In genomic region chr22:50582562-50583293, GRCh38 we compare ENCODE assay signal across 8 cellular contexts.
DNase-seq lines count a peak whose midpoint lies in the region; ATAC-seq lines count a peak whose summit lies in the region.

Gene CHKB, minus strand, starts transcription at chr22:50582849. Its CDS starts 68 bp downstream, at chr22:50582781.

- ATAC-seq in GM19372 (IDR thresholded peaks at IDR 0.05; ENCODE audit: low read depth, unreplicated experiment) (peak; percentile 89), HG03558 (IDR thresholded peaks at IDR 0.05; ENCODE audit: extremely low read depth, unreplicated experiment) (peak; percentile 66)

- DNase-seq in C1 segment of cervical spinal cord (lab: John Stamatoyannopoulos, UW), result peak; percentile 71 to 99 (median 98)
- peak; percentile 95 for DNase-seq in NCI-H748 treated with DMSO at 0.1 percent for 48 hours (lab: John Stamatoyannopoulos, UW)
- peak; percentile 94 to 97 for DNase-seq in activated CD4-positive, alpha-beta T cell treated with anti-CD3 and anti-CD28 coated beads, Interleukin-2, amount 50 U/mL, for 24 hours (ENCODE audit: low read depth in 1 of 2, low spot score in 1 of 2)
- peak; percentile 99 for DNase-seq in dedifferentiated amniotic fluid mesenchymal stem cell (ENCODE audit: extremely low spot score)
- DNase-seq in left kidney (ENCODE audit: low read depth, low spot score), result peak; percentile 99
- peak; percentile 99 for DNase-seq in stimulated activated CD4-positive, alpha-beta T cell treated with anti-CD3 and anti-CD28 coated beads, Interleukin-2, amount 100 ng/mL, for 24 hours

Comparison
In these comparisons a context has a peak if more than half of its experiments do, and no peak if none do; other contexts are left out.
1. Peak in every context shown above with its lines: DNase-seq and ATAC-seq.